In the genomic region with DNA sequence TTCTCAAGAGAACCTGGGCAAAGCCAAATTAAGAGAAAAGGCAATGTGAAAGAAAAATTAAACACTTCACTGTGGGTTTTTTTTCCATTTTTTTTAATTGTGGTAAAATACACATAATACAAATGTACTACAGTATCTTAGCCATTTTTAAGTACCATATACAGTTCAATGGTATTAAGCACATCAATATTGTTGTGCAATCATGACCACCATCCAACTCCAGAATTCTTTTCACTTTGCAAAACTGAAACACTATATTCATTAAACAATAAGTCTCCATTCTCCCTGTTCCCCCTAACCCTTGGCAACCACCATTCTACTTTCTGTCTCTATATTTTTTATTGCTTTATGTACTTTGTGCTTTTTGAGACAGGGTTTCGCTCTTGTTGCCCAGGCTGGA, we compare ENCODE assay signal across 24 cellular contexts.
"Had no signal": no experiment of that assay in that cellular context is flagged by ENCODE, and none has a peak within 500 bp of the region (broad histone marks: within the 10 kb centered on the region; RNA-seq: fewer than 3 reads in every experiment).

No MANE protein-coding gene starts in this region.

- H3K27ac ChIP-seq: colonic mucosa, epithelial cell of prostate, esophagus squamous epithelium, gastrocnemius medialis, heart right ventricle, left lung, lower lobe of right lung had no signal

- H3K27me3 ChIP-seq: colonic mucosa, esophagus squamous epithelium, gastrocnemius medialis had no signal

- ATAC-seq: effector memory CD8-positive, alpha-beta T cell; esophagus mucosa; gastrocnemius medialis; heart right ventricle; left cardiac atrium; left lung; left ventricle myocardium superior; lower lobe of right lung had no signal

- DNase-seq: colonic mucosa; cortex of kidney; effector CD8-positive, alpha-beta T cell; effector memory CD8-positive, alpha-beta T cell; endodermal cell; erythroblast; esophagus squamous epithelium; foreskin fibroblast; foreskin melanocyte; gastrocnemius medialis; glutamatergic neuron; head of caudate nucleus; heart right ventricle; hippocampal formation; left cardiac atrium; left lung; left ventricle myocardium superior; lower lobe of right lung; mesendoderm; midbrain had no signal

- H3K36me3 Mint-ChIP-seq: memory B cell had no signal

- H3K36me3 ChIP-seq: colonic mucosa, esophagus squamous epithelium, gastrocnemius medialis, heart right ventricle, left lung, lower lobe of right lung had no signal

- H3K9me3 Mint-ChIP-seq: dendritic cell treated with granulocyte-macrophage colony-stimulating factor and Interleukin-4, amounts not matched to agents 40 ng/mL and 50 ng/mL, for 4 days; effector memory CD8-positive, alpha-beta T cell; endodermal cell; memory B cell had no signal

- H3K4me3 ChIP-seq: colonic mucosa, esophagus squamous epithelium, gastrocnemius medialis, heart right ventricle, left lung, lower lobe of right lung had no signal

- H3K9me3 ChIP-seq: colonic mucosa, esophagus squamous epithelium, gastrocnemius medialis, heart right ventricle, left lung, lower lobe of right lung had no signal

- H3K4me3 Mint-ChIP-seq: dendritic cell treated with granulocyte-macrophage colony-stimulating factor and Interleukin-4, amounts not matched to agents 40 ng/mL and 50 ng/mL, for 4 days; effector memory CD8-positive, alpha-beta T cell; endodermal cell; memory B cell had no signal

- H3K4me1 ChIP-seq: colonic mucosa, esophagus squamous epithelium, gastrocnemius medialis, heart right ventricle, left lung, lower lobe of right lung had no signal

- H3K4me1 Mint-ChIP-seq: memory B cell had no signal
